Comparison of ENCODE assay signal across 8 cellular contexts in genomic region chr17:50027639-50028206, GRCh38. TPM values are rescaled to one million over a fixed set of nuclear protein-coding genes. Genes with fewer than 3 reads are reported as not detected.
DNase-seq lines count a peak whose midpoint lies in the region; ATAC-seq and TF ChIP-seq lines count a peak whose summit lies in the region.

No MANE protein-coding gene starts in this region.

- in situ Hi-C loops in astrocyte of the cerebellum (cut with HindIII; ENCODE audit: low sequenced_read_pairs) = no loop called here

- intact Hi-C loops in A673 (cut with micrococcal nuclease; ENCODE audit: unreplicated experiment) (loop anchor here (5.0 kb wide), 1 partner anchor 270 kb away; no protein-coding TSS in a partner anchor), left colon (cut with DNase I, micrococcal nuclease) (loop anchor here in 1 of 2 donors (2.0 to 5.0 kb wide), 2 partner anchors 40 to 59 kb away; no protein-coding TSS in a partner anchor), tibial artery (cut with DNase I; ENCODE audit: low total_unique reads) (loop anchor here (2.0 to 10.0 kb wide), 3 partner anchors 35 to 277 kb away; no protein-coding TSS in a partner anchor)

- H3K9me3 ChIP-seq in A673 (ENCODE audit: low read depth, low read length, poor library complexity, severe bottlenecking) = peaks cover 10% of the 10 kb centered on the region
- no peaks in the 10 kb centered on the region for H3K9me3 ChIP-seq in HEK293 (ENCODE audit: control insufficient read depth, insufficient read depth, low read depth, low read length)
- H3K9me3 ChIP-seq in tibial artery = no peaks in the 10 kb centered on the region

- CTCF ChIA-PET in A673 (lab: Charles Lee) = interaction anchor here (1.7 kb wide), 1 partner anchor 60 kb away, joined by 7 read pairs; no protein-coding TSS in a partner anchor
- CTCF ChIA-PET in HEK293 (lab: Yijun Ruan, JAX) = interaction anchor here (0.6 to 8.9 kb wide), 12 partner anchors 12 to 1619 kb away, joined by 3 to 171 read pairs (median 7); partner anchors contain the start of genes ITGA3 and PDK2

- TF ChIP-seq CTCF in A673 (conservative IDR thresholded peaks at IDR 0.05; ENCODE audit: low read depth, low read length) = no peak
- TF ChIP-seq CTCF in HEK293 (tag by site-specific recombination; IDR thresholded peaks at IDR 0.05) = no peak
- no peak for TF ChIP-seq CTCF in astrocyte of the cerebellum (IDR thresholded peaks at IDR 0.05; ENCODE audit: low read depth, low read length, missing control alignments)
- TF ChIP-seq CTCF in tibial artery (IDR thresholded peaks at IDR 0.05) = no peak

- peaks cover 8% of the 10 kb centered on the region for H3K4me1 ChIP-seq in A673 (ENCODE audit: insufficient read depth, low read length, poor library complexity, severe bottlenecking)
- H3K4me1 ChIP-seq in HEK293 (ENCODE audit: control insufficient read depth, insufficient read depth, low read length) = no peaks in the 10 kb centered on the region
- H3K4me1 ChIP-seq in tibial artery = peaks cover 0 to 48% (median 24%) of the 10 kb centered on the region in 4 donors

- H3K27ac ChIP-seq in A673 (ENCODE audit: low read depth, low read length, poor library complexity, severe bottlenecking) (no peak overlapping the region), HEK293 (ENCODE audit: extremely low read depth, low read depth, low read length) (no peak overlapping the region), tibial artery (peak overlapping the region; percentile 83 to 89)

- H3K27me3 ChIP-seq in A673 (replicated peaks; ENCODE audit: insufficient read depth, low read depth, low read length, poor library complexity) = no peaks in the 10 kb centered on the region
- H3K27me3 ChIP-seq in tibial artery = no peaks in the 10 kb centered on the region

- H3K36me3 ChIP-seq in A673 (ENCODE audit: insufficient read depth, low read length, poor library complexity, severe bottlenecking) (no peaks in the 10 kb centered on the region), HEK293 (ENCODE audit: control insufficient read depth in 2 of 2, insufficient read depth in 1 of 2, low read length in 2 of 2) (no peaks in the 10 kb centered on the region), tibial artery (no peaks in the 10 kb centered on the region)

- ATAC-seq in left colon = peak; percentile 42
- ATAC-seq in HG02610 (IDR thresholded peaks at IDR 0.05; ENCODE audit: unreplicated experiment) = no peak

- no peak overlapping the region for H3K4me3 ChIP-seq in A673 (ENCODE audit: low read depth, low read length, poor library complexity, severe bottlenecking)
- H3K4me3 ChIP-seq in HEK293 (ENCODE audit: low read depth, low read length) = no peak overlapping the region
- no peak overlapping the region for H3K4me3 ChIP-seq in astrocyte of the cerebellum (ENCODE audit: low read depth, low read length)
- peak overlapping the region; percentile 41 to 53 for H3K4me3 ChIP-seq in tibial artery

- POLR2A ChIA-PET in A673 (lab: Charles Lee; ENCODE audit: low non-redundant PET) (no interaction called here), HEK293 (lab: Yijun Ruan, JAX) (no interaction called here)

- no TSS peak for BruUV-seq in A673 (replicated peaks; lab: Mats Ljungman, UMichigan)

- DNase-seq in A673 (ENCODE audit: low spot score) (peak; percentile 23), astrocyte of the cerebellum (ENCODE audit: low read depth) (peak; percentile 82), left colon (peak; percentile 49 to 61), tibial artery (peak; percentile 81 to 96), NCI-H2081 (lab: John Stamatoyannopoulos, UW) (no peak), NCI-H2029 (lab: John Stamatoyannopoulos, UW) (no peak)

TF ChIP-seq in HEK293, 187 proteins besides CTCF, POLR2A, EP300 and RAD21:
- TF ChIP-seq ZNF521 (tag by site-specific recombination; IDR thresholded peaks at IDR 0.05) (no peak), ZIC2 (tag by site-specific recombination; IDR thresholded peaks at IDR 0.05) (peak; percentile 37; the same call in 1 of the 2 replicates)
TF ChIP-seq in HEK293: peak in this region for 1.

RNA-seq across cellular contexts. Expression of gene ITGA3, which starts 28.2 kb away (rescaled TPM):
- total RNA-seq in A673 (2021) = 1.4 and 3.3 TPM in 2 replicates
- total RNA-seq in left colon = 100 to 1,000 TPM; 130 to 170 TPM

RNA-seq across cellular contexts. Expression of gene DLX3, which starts 32.7 kb away (rescaled TPM):
- total RNA-seq in A673 (2021) (0.20 TPM in 1 of 2 replicates, not detected in the other), left colon (not detected)

RNA-seq across cellular contexts. Expression of gene DLX4, which starts 58.7 kb away (rescaled TPM):
- 0.82 and 1.0 TPM in 2 replicates for total RNA-seq in A673 (2021)
- total RNA-seq in left colon = under 1 TPM in 1 of 2 donors, not detected in 1; 0.20 TPM

Comparison
In these comparisons a context has a peak if more than half of its experiments do, and no peak if none do; other contexts are left out.
1. DNase-seq: peak in A673 (single experiment), astrocyte of the cerebellum (single experiment), left colon (2 of 2) and tibial artery (2 of 2); none in NCI-H2081 (0 of 2) and NCI-H2029 (single experiment).
2. H3K27ac ChIP-seq: peak in tibial artery (2 of 2); none in A673 (single experiment) and HEK293 (single experiment).
3. H3K4me3 ChIP-seq: peak in tibial artery (2 of 2); none in A673 (single experiment), HEK293 (single experiment) and astrocyte of the cerebellum (single experiment).
4. RNA of gene ITGA3, which starts 28.2 kb away (total RNA-seq): 130 to 170 TPM in left colon; 1.4 to 3.3 TPM in A673; every median in the first group is over 10 times any median in the second.